7 cellular contexts compared by ENCODE assay signal in the genomic region with DNA sequence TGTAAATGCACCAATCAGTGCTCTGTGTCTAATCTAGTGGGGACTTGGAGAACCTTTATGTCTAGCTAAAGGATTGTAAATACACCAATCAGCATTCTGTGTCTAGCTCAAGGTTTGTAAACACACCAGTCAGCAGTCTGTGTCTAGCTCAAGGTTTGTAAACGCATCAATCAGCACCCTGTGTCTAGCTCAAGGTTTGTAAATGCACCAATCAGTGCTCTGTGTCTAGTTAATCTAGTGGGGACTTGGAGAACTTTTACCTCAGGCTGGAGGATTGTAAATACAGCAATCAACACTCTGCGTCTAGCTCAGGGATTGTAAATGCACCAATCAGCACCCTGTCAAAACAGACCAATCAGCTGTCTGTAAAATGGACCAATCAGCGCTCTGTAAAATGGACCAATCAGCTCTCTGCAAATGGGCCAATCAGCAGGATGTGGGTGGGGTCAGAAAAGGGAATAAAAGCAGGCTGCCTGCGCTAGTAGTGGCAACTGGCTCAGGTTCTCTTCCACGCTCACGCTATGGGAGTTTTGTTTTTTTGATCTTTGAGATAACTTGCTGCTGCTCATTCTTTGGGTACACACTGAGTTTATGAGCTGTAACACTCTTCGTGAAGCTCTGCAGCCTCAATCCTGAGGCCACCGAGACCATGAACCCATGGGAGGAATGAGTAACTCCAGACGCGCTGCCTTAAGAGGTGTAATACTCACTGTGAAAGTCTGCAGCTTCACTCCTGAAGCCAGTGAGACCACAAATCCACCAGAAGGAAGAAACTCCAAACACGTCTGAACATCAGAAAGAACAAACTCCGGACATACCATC. TPM values are rescaled to one million over a fixed set of nuclear protein-coding genes. Genes with fewer than 3 reads are reported as not detected.
DNase-seq lines count a peak whose midpoint lies in the region; ATAC-seq and TF ChIP-seq lines count a peak whose summit lies in the region.
"Not testable (repeated sequence)": the region's sequence is repeated elsewhere in the genome, so short reads cannot be mapped to it uniquely, and the experiment has no call there.

No MANE protein-coding gene starts in this region.

- CTCF ChIA-PET in WTC11 (lab: Charles Lee): not testable (repeated sequence)
- CTCF ChIA-PET in activated CD8-positive, alpha-beta T cell treated with anti-CD3 and anti-CD28 coated beads for 36 hours (lab: Charles Lee): interaction anchor here (0.8 to 1.8 kb wide), 5 partner anchors 15 to 128 kb away, joined by 3 to 5 read pairs (median 4); no protein-coding TSS in a partner anchor

- H3K36me3 ChIP-seq in BE2C: not testable (repeated sequence)

- not testable (repeated sequence) for ATAC-seq in WTC11
- peak; percentile 13 for ATAC-seq in activated CD8-positive, alpha-beta T cell treated with anti-CD3 and anti-CD28 coated beads for 36 hours
- ATAC-seq in activated naive CD4-positive, alpha-beta T cell treated with anti-CD3 and anti-CD28 coated beads, Interleukin-2, amount 50 U/mL, for 72 hours: peak; percentile 52 to 81

- not testable (repeated sequence) for H3K27me3 ChIP-seq in BE2C

- not testable (repeated sequence) for TF ChIP-seq POLR2A in erythroblast (IDR thresholded peaks at IDR 0.05; ENCODE audit: low read length)

- DNase-seq in BE2C (peak; percentile 40), NAMALWA (ENCODE audit: low spot score) (peak; percentile 61), erythroblast (lab: John Stamatoyannopoulos, UW) (peak; percentile 25 to 29)
- not testable (repeated sequence) for DNase-seq in WTC11 (ENCODE audit: low spot score); activated naive CD4-positive, alpha-beta T cell treated with anti-CD3 and anti-CD28 coated beads, Interleukin-2, amount 50 U/mL, for 72 hours (ENCODE audit: low spot score in 2 of 2)
- DNase-seq in activated CD8-positive, alpha-beta T cell treated with anti-CD3 and anti-CD28 coated beads for 36 hours: peak; percentile 29
- DNase-seq in stimulated activated CD4-positive, alpha-beta T cell treated with anti-CD3 and anti-CD28 coated beads, Interleukin-15, amount 100 ng/mL, for 24 hours: peak; percentile 24

- H3K36me3 Mint-ChIP-seq in WTC11: peaks cover 17% of the 10 kb centered on the region
- H3K36me3 Mint-ChIP-seq in activated CD8-positive, alpha-beta T cell treated with anti-CD3 and anti-CD28 coated beads for 36 hours (ENCODE audit: low read depth); activated naive CD4-positive, alpha-beta T cell treated with anti-CD3 and anti-CD28 coated beads, Interleukin-2, amount 50 U/mL, for 72 hours: not testable (repeated sequence)

- not testable (repeated sequence) for H3K4me1 ChIP-seq in BE2C

- intact Hi-C loops in activated CD8-positive, alpha-beta T cell treated with anti-CD3 and anti-CD28 coated beads for 36 hours (cut with micrococcal nuclease): not testable (repeated sequence)

- not testable (repeated sequence) for H3K27me3 Mint-ChIP-seq in WTC11 (ENCODE audit: low read depth); activated CD8-positive, alpha-beta T cell treated with anti-CD3 and anti-CD28 coated beads for 36 hours

- H3K9me3 Mint-ChIP-seq in WTC11: peaks cover 19% of the 10 kb centered on the region
- H3K9me3 Mint-ChIP-seq in activated CD8-positive, alpha-beta T cell treated with anti-CD3 and anti-CD28 coated beads for 36 hours; activated naive CD4-positive, alpha-beta T cell treated with anti-CD3 and anti-CD28 coated beads, Interleukin-2, amount 50 U/mL, for 72 hours: not testable (repeated sequence)

- POLR2A ChIA-PET in WTC11 (lab: Charles Lee): not testable (repeated sequence)
- POLR2A ChIA-PET in activated CD8-positive, alpha-beta T cell treated with anti-CD3 and anti-CD28 coated beads for 36 hours (lab: Charles Lee): interaction anchor here (0.9 to 1.7 kb wide), 2 partner anchors 9 to 15 kb away, joined by 3 read pairs; no protein-coding TSS in a partner anchor

- H3K4me1 Mint-ChIP-seq in WTC11; activated CD8-positive, alpha-beta T cell treated with anti-CD3 and anti-CD28 coated beads for 36 hours (ENCODE audit: low read depth): not testable (repeated sequence)

- H3K4me3 ChIP-seq in BE2C (ENCODE audit: low read depth, low read length): not testable (repeated sequence)

- not testable (repeated sequence) for TF ChIP-seq CTCF in BE2C (IDR thresholded peaks at IDR 0.05; ENCODE audit: low read depth, low read length); WTC11 (IDR thresholded peaks at IDR 0.05); activated CD8-positive, alpha-beta T cell treated with anti-CD3 and anti-CD28 coated beads for 36 hours (IDR thresholded peaks at IDR 0.05)

- not testable (repeated sequence) for H3K9me3 ChIP-seq in BE2C

- H3K4me3 Mint-ChIP-seq in WTC11; activated CD8-positive, alpha-beta T cell treated with anti-CD3 and anti-CD28 coated beads for 36 hours: not testable (repeated sequence)

- not testable (repeated sequence) for H3K27ac Mint-ChIP-seq in WTC11; activated CD8-positive, alpha-beta T cell treated with anti-CD3 and anti-CD28 coated beads for 36 hours
- H3K27ac Mint-ChIP-seq in activated naive CD4-positive, alpha-beta T cell treated with anti-CD3 and anti-CD28 coated beads, Interleukin-2, amount 50 U/mL, for 72 hours: peak overlapping the region in 1 of 2 donors; percentile 54

TF ChIP-seq in WTC11, 78 proteins besides CTCF, POLR2A, EP300 and RAD21:
- TF ChIP-seq NFYB (CRISPR knock-in tag; conservative IDR thresholded peaks at IDR 0.05; ENCODE audit: low read depth): peak; percentile 43

RNA-seq across cellular contexts. Expression of gene UBE2D2, which starts 10.9 kb away (rescaled TPM):
- polyA plus RNA-seq in BE2C (2012; ENCODE audit: insufficient read depth, insufficient read length, low read depth): 104 TPM
- total RNA-seq in WTC11 (2021): 183 to 204 TPM (median 184 TPM) in 3 replicates
- total RNA-seq in activated CD8-positive, alpha-beta T cell treated with anti-CD3 and anti-CD28 coated beads for 36 hours: 100 to 1,000 TPM; 239 to 253 TPM
- total RNA-seq in activated naive CD4-positive, alpha-beta T cell treated with anti-CD3 and anti-CD28 coated beads, Interleukin-2, amount 50 U/mL, for 72 hours: 100 to 1,000 TPM; 232 to 249 TPM
